In genomic region chr7:149291036-149291835, GRCh38 we compare ENCODE assay signal across 19 cellular contexts. TPM values are rescaled to one million over a fixed set of nuclear protein-coding genes. Genes with fewer than 3 reads are reported as not detected.
DNase-seq lines count a peak whose midpoint lies in the region; ATAC-seq and TF ChIP-seq lines count a peak whose summit lies in the region.
"Had no signal": no experiment of that assay in that cellular context is flagged by ENCODE, and none has a peak within 500 bp of the region (broad histone marks: within the 10 kb centered on the region; RNA-seq: fewer than 3 reads in every experiment).

No MANE protein-coding gene starts in this region.

- intact Hi-C loops in left ventricle myocardium superior (cut with micrococcal nuclease): no loop called here

- peak overlapping the region; percentile 67 for H3K4me2 ChIP-seq in Karpas-422 (ENCODE audit: low read depth, low read length, poor library complexity, severe bottlenecking)
- H3K4me2 ChIP-seq: neural progenitor cell had no signal

- H3K27ac ChIP-seq in right atrium auricular region (no peak overlapping the region), Karpas-422 (ENCODE audit: low read length) (peak overlapping the region; percentile 93)
- H3K27ac ChIP-seq: neural progenitor cell, thoracic aorta had no signal

- H3K9ac ChIP-seq in Karpas-422 (ENCODE audit: low read length): peak overlapping the region; percentile 67
- H3K9ac ChIP-seq: neural progenitor cell had no signal

- TF ChIP-seq CTCF in right atrium auricular region (IDR thresholded peaks at IDR 0.05): no peak

- H3K27me3 ChIP-seq in right atrium auricular region: no peaks in the 10 kb centered on the region
- H3K27me3 ChIP-seq in Karpas-422 (ENCODE audit: low read length): no peaks in the 10 kb centered on the region
- H3K27me3 ChIP-seq: neural progenitor cell had no signal

- peaks cover 6% of the 10 kb centered on the region for H3K36me3 Mint-ChIP-seq in effector memory CD8-positive, alpha-beta T cell (ENCODE audit: insufficient read depth)

- peak overlapping the region; percentile 67 to 71 for H3K27ac Mint-ChIP-seq in effector memory CD8-positive, alpha-beta T cell
- H3K27ac Mint-ChIP-seq: neural progenitor cell had no signal

- no peaks in the 10 kb centered on the region for H3K9me3 Mint-ChIP-seq in effector memory CD8-positive, alpha-beta T cell
- H3K9me3 Mint-ChIP-seq: neural progenitor cell had no signal

- H3K79me2 ChIP-seq in Karpas-422 (ENCODE audit: low read length): no peaks in the 10 kb centered on the region

- DNase-seq in left ventricle myocardium superior (no peak), right atrium auricular region (ENCODE audit: low spot score) (no peak), Karpas-422 (peak; percentile 92), HCEC 1CT (no peak), kidney glomerular epithelial cell (lab: John Stamatoyannopoulos, UW) (no peak)
- DNase-seq in effector memory CD8-positive, alpha-beta T cell: no peak
- no peak for DNase-seq in activated CD4-positive, CD25-positive, alpha-beta regulatory T cell (lab: John Stamatoyannopoulos, UW)
- DNase-seq: activated CD4-positive, CD25-positive, alpha-beta regulatory T cell treated with anti-CD3 and anti-CD28 coated beads, Interleukin-2, amount 50 U/mL, for 72 hours; activated naive CD4-positive, alpha-beta T cell treated with anti-CD3 and anti-CD28 coated beads, Interleukin-2, amount 50 U/mL, for 16 hours; DMS79 treated with DMSO at 0.1 percent for 48 hours; effector memory CD4-positive, alpha-beta T cell; midbrain; NCI-H187; NCI-H226; stimulated activated CD4-positive, alpha-beta T cell treated with anti-CD3 and anti-CD28 coated beads, Interleukin-12 subunit alpha, Interleukin-12 subunit beta, amount 100 ng/mL, for 4 hours; T1000 had no signal

- ATAC-seq in left ventricle myocardium superior: peak; percentile 71
- ATAC-seq in effector memory CD8-positive, alpha-beta T cell (replicated peaks): peak; percentile 56
- ATAC-seq: left lobe of liver had no signal

- H3K9me2 ChIP-seq in Karpas-422 (replicated peaks; ENCODE audit: insufficient read depth, low read length): no peaks in the 10 kb centered on the region

- no peaks in the 10 kb centered on the region for H3K27me3 Mint-ChIP-seq in effector memory CD8-positive, alpha-beta T cell

- H3K4me3 ChIP-seq in right atrium auricular region (no peak overlapping the region), Karpas-422 (ENCODE audit: low read length) (peak overlapping the region; percentile 47)
- H3K4me3 ChIP-seq: neural progenitor cell, thoracic aorta had no signal

- H3K4me1 Mint-ChIP-seq in effector memory CD8-positive, alpha-beta T cell (ENCODE audit: low read depth in 2 of 2): peaks cover 21 to 22% of the 10 kb centered on the region in 2 donors

- H3K9me3 ChIP-seq in right atrium auricular region: no peaks in the 10 kb centered on the region
- H3K9me3 ChIP-seq in Karpas-422 (ENCODE audit: low read length): no peaks in the 10 kb centered on the region
- H3K9me3 ChIP-seq: thoracic aorta had no signal

- H4K20me1 ChIP-seq in Karpas-422 (ENCODE audit: insufficient read depth, low read depth, low read length): no peaks in the 10 kb centered on the region

- H3K36me3 ChIP-seq in right atrium auricular region (peaks cover 8% of the 10 kb centered on the region), Karpas-422 (ENCODE audit: insufficient read depth, low read length) (peaks cover 9% of the 10 kb centered on the region; the same call in 1 of the 2 replicates)
- H3K36me3 ChIP-seq: neural progenitor cell had no signal

- H3K4me3 Mint-ChIP-seq in effector memory CD8-positive, alpha-beta T cell: no peak overlapping the region
- H3K4me3 Mint-ChIP-seq: neural progenitor cell had no signal

- H2AFZ ChIP-seq in Karpas-422 (ENCODE audit: low read length): no peak overlapping the region
- H2AFZ ChIP-seq: neural progenitor cell had no signal

- H3K4me1 ChIP-seq in right atrium auricular region (peaks cover 0 to under 1% of the 10 kb centered on the region in 2 donors), Karpas-422 (ENCODE audit: low read length) (peaks cover 36% of the 10 kb centered on the region)
- H3K4me1 ChIP-seq: neural progenitor cell had no signal

RNA-seq across cellular contexts. Expression of gene ZNF783, which starts 29.2 kb away (rescaled TPM):
- total RNA-seq in left ventricle myocardium superior (4.8 TPM), right atrium auricular region (1 to 10 TPM; 3.7 to 5.1 TPM)
- total RNA-seq in Karpas-422 (2014; rRNA removed; shearing (Covaris generic); ENCODE audit: low replicate concordance): 24.3 and 50.0 TPM in 2 replicates

RNA-seq across cellular contexts. Expression of gene ZNF212, which starts 51.8 kb away (rescaled TPM):
- total RNA-seq in left ventricle myocardium superior (5.2 TPM), right atrium auricular region (1 to 10 TPM; 2.5 to 3.0 TPM)
- 3.5 and 14.6 TPM in 2 replicates for total RNA-seq in Karpas-422 (2014; rRNA removed; shearing (Covaris generic); ENCODE audit: low replicate concordance)
